Comparison of ENCODE assay signal across 16 cellular contexts in genomic region chr5:149567226-149567625, GRCh38. TPM values are rescaled to one million over a fixed set of nuclear protein-coding genes. Genes with fewer than 3 reads are reported as not detected.
DNase-seq lines count a peak whose midpoint lies in the region; ATAC-seq lines count a peak whose summit lies in the region.
"Had no signal": no experiment of that assay in that cellular context is flagged by ENCODE, and none has a peak within 500 bp of the region (broad histone marks: within the 10 kb centered on the region; RNA-seq: fewer than 3 reads in every experiment).

No MANE protein-coding gene starts in this region.

- peaks cover 47% of the 10 kb centered on the region for H3K4me1 ChIP-seq in Karpas-422 (ENCODE audit: low read length)

- no peaks in the 10 kb centered on the region for H3K36me3 ChIP-seq in Karpas-422 (ENCODE audit: insufficient read depth, low read length)
- H3K36me3 ChIP-seq: BLaER1, HAP-1 had no signal

- no peaks in the 10 kb centered on the region for H4K20me1 ChIP-seq in Karpas-422 (ENCODE audit: insufficient read depth, low read depth, low read length)
- H4K20me1 ChIP-seq: BLaER1 had no signal

- no peak for DNase-seq in Karpas-422
- DNase-seq in head of caudate nucleus = no peak
- DNase-seq in DMS79 (lab: John Stamatoyannopoulos, UW) = no peak
- no peak for DNase-seq in activated CD8-positive, alpha-beta memory T cell treated with anti-CD3 and anti-CD28 coated beads for 24 hours
- DNase-seq in GM03348 (ENCODE audit: low spot score) = no peak
- DNase-seq: 8988T; AML-193; Caco-2; CD8-positive, alpha-beta memory T cell; DMS53 had no signal

- H2AFZ ChIP-seq in Karpas-422 (ENCODE audit: low read length) = peak overlapping the region; percentile 74

- no peak overlapping the region for H3K9ac ChIP-seq in Karpas-422 (ENCODE audit: low read length)
- H3K9ac ChIP-seq: BLaER1, KMS-11 had no signal

- H3K79me2 ChIP-seq in Karpas-422 (ENCODE audit: low read length) = no peaks in the 10 kb centered on the region

- no peaks in the 10 kb centered on the region for H3K27me3 ChIP-seq in Karpas-422 (ENCODE audit: low read length)
- H3K27me3 ChIP-seq: BLaER1 had no signal

- intact Hi-C loops in head of caudate nucleus (cut with DNase I) = no loop called here

- no peak overlapping the region for H3K4me3 ChIP-seq in Karpas-422 (ENCODE audit: low read length)
- H3K4me3 ChIP-seq: BLaER1, HAP-1 had no signal

- H3K9me2 ChIP-seq in Karpas-422 (replicated peaks; ENCODE audit: insufficient read depth, low read length) = no peaks in the 10 kb centered on the region

- H3K4me2 ChIP-seq in Karpas-422 (ENCODE audit: low read depth, low read length, poor library complexity, severe bottlenecking) = peak overlapping the region; percentile 12
- H3K4me2 ChIP-seq: BLaER1, KMS-11 had no signal

- peak overlapping the region; percentile 33 for H3K27ac ChIP-seq in Karpas-422 (ENCODE audit: low read length)
- H3K27ac ChIP-seq: BLaER1, KMS-11 had no signal

- ATAC-seq in GM18511 (IDR thresholded peaks at IDR 0.05; ENCODE audit: unreplicated experiment) (peak; percentile 55), GM21423 (IDR thresholded peaks at IDR 0.05; ENCODE audit: unreplicated experiment) (peak; percentile 50), HG02678 (IDR thresholded peaks at IDR 0.05; ENCODE audit: unreplicated experiment) (peak; percentile 49)

- H3K9me3 ChIP-seq in Karpas-422 (ENCODE audit: low read length) = no peaks in the 10 kb centered on the region
- H3K9me3 ChIP-seq: BLaER1, Caco-2, HAP-1 had no signal

RNA-seq across cellular contexts. Expression of gene ARHGEF37, which starts 14.1 kb away (rescaled TPM):
- 17.0 and 30.0 TPM in 2 replicates for total RNA-seq in Karpas-422 (2014; rRNA removed; shearing (Covaris generic); ENCODE audit: low replicate concordance)

RNA-seq across cellular contexts. Expression of gene CSNK1A1, which starts 16.0 kb away (rescaled TPM):
- total RNA-seq in Karpas-422 (2014; rRNA removed; shearing (Covaris generic); ENCODE audit: low replicate concordance) = 193 and 274 TPM in 2 replicates
